Comparison of ENCODE assay signal across 8 cellular contexts in genomic region chr1:81592263-81592662, GRCh38.
"Had no signal": no experiment of that assay in that cellular context is flagged by ENCODE, and none has a peak within 500 bp of the region (broad histone marks: within the 10 kb centered on the region; RNA-seq: fewer than 3 reads in every experiment).

No MANE protein-coding gene starts in this region.

- ATAC-seq: GM12878 had no signal

- H3K4me3 ChIP-seq: GM12878 had no signal

- FAIRE-seq: G401.6, GM12878, GM12891, GM12892, GM18507, GM19239 had no signal

- DNase-seq: GDM1, GF-D8 had no signal
